Comparison of ENCODE assay signal across 1 cellular context in the genomic region with DNA sequence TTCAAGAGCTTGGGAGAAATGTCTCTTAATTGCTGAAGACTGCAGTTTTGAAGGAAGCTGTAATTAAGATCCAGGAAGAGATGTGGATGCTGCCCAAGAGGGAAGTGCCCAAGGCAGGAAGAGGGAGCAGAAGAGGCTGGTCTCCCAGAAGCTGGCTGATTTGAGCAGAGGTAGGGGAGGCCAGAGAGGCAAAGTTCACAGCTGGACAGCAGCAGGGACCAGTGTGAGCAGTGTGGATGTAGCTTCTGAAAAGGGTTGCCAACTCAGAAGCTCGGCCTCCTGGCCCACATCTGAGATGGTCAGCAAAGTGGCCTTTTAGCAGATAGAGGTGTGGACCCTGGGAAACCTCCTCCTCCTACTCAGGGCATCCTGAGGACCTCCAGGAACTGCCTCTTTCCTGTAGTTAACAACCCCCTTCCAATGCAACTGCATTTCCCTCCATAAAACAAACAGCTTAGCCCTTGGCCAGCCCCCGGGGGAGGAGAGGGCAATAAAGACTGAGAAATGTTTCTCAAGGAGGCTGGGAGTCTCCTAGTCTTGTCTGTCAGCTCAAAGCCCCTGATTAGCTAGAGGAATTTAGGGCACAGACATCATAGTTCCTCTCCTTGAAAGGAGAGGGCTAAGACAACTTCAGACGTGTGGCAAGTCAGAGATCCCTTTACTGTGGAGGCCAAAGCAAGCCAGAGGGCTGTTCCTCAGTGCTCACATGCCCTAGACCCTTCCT.
TF ChIP-seq lines count a peak whose summit lies in the region.

No MANE protein-coding gene starts in this region.

TF ChIP-seq in HEK293, 187 proteins besides CTCF, POLR2A, EP300 and RAD21:
- TF ChIP-seq, protein P1, sequence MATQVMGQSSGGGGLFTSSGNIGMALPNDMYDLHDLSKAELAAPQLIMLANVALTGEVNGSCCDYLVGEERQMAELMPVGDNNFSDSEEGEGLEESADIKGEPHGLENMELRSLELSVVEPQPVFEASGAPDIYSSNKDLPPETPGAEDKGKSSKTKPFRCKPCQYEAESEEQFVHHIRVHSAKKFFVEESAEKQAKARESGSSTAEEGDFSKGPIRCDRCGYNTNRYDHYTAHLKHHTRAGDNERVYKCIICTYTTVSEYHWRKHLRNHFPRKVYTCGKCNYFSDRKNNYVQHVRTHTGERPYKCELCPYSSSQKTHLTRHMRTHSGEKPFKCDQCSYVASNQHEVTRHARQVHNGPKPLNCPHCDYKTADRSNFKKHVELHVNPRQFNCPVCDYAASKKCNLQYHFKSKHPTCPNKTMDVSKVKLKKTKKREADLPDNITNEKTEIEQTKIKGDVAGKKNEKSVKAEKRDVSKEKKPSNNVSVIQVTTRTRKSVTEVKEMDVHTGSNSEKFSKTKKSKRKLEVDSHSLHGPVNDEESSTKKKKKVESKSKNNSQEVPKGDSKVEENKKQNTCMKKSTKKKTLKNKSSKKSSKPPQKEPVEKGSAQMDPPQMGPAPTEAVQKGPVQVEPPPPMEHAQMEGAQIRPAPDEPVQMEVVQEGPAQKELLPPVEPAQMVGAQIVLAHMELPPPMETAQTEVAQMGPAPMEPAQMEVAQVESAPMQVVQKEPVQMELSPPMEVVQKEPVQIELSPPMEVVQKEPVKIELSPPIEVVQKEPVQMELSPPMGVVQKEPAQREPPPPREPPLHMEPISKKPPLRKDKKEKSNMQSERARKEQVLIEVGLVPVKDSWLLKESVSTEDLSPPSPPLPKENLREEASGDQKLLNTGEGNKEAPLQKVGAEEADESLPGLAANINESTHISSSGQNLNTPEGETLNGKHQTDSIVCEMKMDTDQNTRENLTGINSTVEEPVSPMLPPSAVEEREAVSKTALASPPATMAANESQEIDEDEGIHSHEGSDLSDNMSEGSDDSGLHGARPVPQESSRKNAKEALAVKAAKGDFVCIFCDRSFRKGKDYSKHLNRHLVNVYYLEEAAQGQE (tag by site-specific recombination; IDR thresholded peaks at IDR 0.05), result peak; percentile 59; the same call in 1 of the 2 replicates
- TF ChIP-seq ZNF426 (tag by site-specific recombination; IDR thresholded peaks at IDR 0.05) (no peak), ZNF354C (tag by site-specific recombination; IDR thresholded peaks at IDR 0.05; ENCODE audit: borderline replicate concordance, low read depth) (no peak), ZNF776 (tag by site-specific recombination; IDR thresholded peaks at IDR 0.05; ENCODE audit: borderline replicate concordance) (no peak)
- TF ChIP-seq, protein P2, sequence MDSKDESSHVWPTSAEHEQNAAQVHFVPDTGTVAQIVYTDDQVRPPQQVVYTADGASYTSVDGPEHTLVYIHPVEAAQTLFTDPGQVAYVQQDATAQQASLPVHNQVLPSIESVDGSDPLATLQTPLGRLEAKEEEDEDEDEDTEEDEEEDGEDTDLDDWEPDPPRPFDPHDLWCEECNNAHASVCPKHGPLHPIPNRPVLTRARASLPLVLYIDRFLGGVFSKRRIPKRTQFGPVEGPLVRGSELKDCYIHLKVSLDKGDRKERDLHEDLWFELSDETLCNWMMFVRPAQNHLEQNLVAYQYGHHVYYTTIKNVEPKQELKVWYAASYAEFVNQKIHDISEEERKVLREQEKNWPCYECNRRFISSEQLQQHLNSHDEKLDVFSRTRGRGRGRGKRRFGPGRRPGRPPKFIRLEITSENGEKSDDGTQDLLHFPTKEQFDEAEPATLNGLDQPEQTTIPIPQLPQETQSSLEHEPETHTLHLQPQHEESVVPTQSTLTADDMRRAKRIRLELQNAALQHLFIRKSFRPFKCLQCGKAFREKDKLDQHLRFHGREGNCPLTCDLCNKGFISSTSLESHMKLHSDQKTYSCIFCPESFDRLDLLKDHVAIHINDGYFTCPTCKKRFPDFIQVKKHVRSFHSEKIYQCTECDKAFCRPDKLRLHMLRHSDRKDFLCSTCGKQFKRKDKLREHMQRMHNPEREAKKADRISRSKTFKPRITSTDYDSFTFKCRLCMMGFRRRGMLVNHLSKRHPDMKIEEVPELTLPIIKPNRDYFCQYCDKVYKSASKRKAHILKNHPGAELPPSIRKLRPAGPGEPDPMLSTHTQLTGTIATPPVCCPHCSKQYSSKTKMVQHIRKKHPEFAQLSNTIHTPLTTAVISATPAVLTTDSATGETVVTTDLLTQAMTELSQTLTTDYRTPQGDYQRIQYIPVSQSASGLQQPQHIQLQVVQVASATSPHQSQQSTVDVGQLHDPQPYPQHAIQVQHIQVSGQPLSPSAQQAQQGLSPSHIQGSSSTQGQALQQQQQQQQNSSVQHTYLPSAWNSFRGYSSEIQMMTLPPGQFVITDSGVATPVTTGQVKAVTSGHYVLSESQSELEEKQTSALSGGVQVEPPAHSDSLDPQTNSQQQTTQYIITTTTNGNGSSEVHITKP (tag by site-specific recombination; IDR thresholded peaks at IDR 0.05), result peak; percentile 54; the same call in 1 of the 2 replicates
